ENCODE assay signal across 8 cellular contexts in genomic region chr1:25641931-25642611, GRCh38. TPM values are rescaled to one million over a fixed set of nuclear protein-coding genes. Genes with fewer than 3 reads are reported as not detected.
A peak's percentile ranks its signal among the peaks of the same experiment; 100 is the strongest.
DNase-seq lines count a peak whose midpoint lies in the region; ATAC-seq and TF ChIP-seq lines count a peak whose summit lies in the region.

No MANE protein-coding gene starts in this region.

- H3K4me2 ChIP-seq in mesenchymal stem cell (ENCODE audit: low read length, poor library complexity, severe bottlenecking) (no peak overlapping the region), GM23338 (no peak overlapping the region)

- no peak overlapping the region for H3K4ac ChIP-seq in mesenchymal stem cell (ENCODE audit: low read depth in 1 of 2, low read length in 2 of 2)

- H3K4me3 ChIP-seq in mesenchymal stem cell (ENCODE audit: insufficient read depth in 1 of 2, low read depth in 1 of 2, low read length in 2 of 2) (peak overlapping the region in 1 of 2 experiments; percentile 44), GM23338 (no peak overlapping the region)

- H3K27me3 Mint-ChIP-seq in GM23338 (ENCODE audit: insufficient read depth, low read depth, poor library complexity): peaks cover 1% of the 10 kb centered on the region

- peaks cover 3% of the 10 kb centered on the region; the same call in 2 of the 3 replicates for H3K9me3 Mint-ChIP-seq in GM23338

- H3K27ac ChIP-seq in mesenchymal stem cell (ENCODE audit: low read length, poor library complexity, severe bottlenecking) (no peak overlapping the region), GM23338 (ENCODE audit: low read depth) (no peak overlapping the region)

- no peaks in the 10 kb centered on the region for H3K79me2 ChIP-seq in GM23338 (replicated peaks; ENCODE audit: insufficient read depth)

- H3K27me3 ChIP-seq in mesenchymal stem cell (ENCODE audit: control insufficient read depth in 1 of 2, insufficient read depth in 1 of 2, low read length in 2 of 2): peaks cover 0 to 58% of the 10 kb centered on the region in 2 experiments
- H3K27me3 ChIP-seq in GM23338 (ENCODE audit: insufficient read depth): 0 out of 2 replicates have a peak, but pooled peaks cover 4% of the 10 kb centered on the region

- no peaks in the 10 kb centered on the region for H3F3A ChIP-seq in GM23338 (replicated peaks; ENCODE audit: low read depth)

- DNase-seq in AG08395 (ENCODE audit: low spot score): peak; percentile 80
- peak; percentile 12 for DNase-seq in brain pericyte (ENCODE audit: low read depth, low spot score)
- peak; percentile 36 for DNase-seq in mesenchymal stem cell
- DNase-seq in NCI-H1048 (lab: John Stamatoyannopoulos, UW): no peak
- DNase-seq in GM23338 (ENCODE audit: low spot score): no peak
- DNase-seq in HPDE6-E6E7 (ENCODE audit: extremely low spot score): no peak

- no peak overlapping the region for H3K14ac ChIP-seq in mesenchymal stem cell (ENCODE audit: low read length in 2 of 2)

- peak overlapping the region; percentile 18 for H3K9ac ChIP-seq in mesenchymal stem cell (ENCODE audit: low read length)

- H2BK15ac ChIP-seq in mesenchymal stem cell (ENCODE audit: low read depth, poor library complexity, severe bottlenecking): no peak overlapping the region

- no peak overlapping the region for H3K4me3 Mint-ChIP-seq in GM23338

- WGBS in mesenchymal stem cell: 75% methylated on average over 8 of the region's 8 CpGs

- H4K8ac ChIP-seq in mesenchymal stem cell (ENCODE audit: low read length): no peak overlapping the region

- no peak overlapping the region for H2AFZ ChIP-seq in mesenchymal stem cell (ENCODE audit: low read depth, low read length)
- H2AFZ ChIP-seq in GM23338: no peak overlapping the region

- H3K23ac ChIP-seq in mesenchymal stem cell (ENCODE audit: low read length in 2 of 2): no peak overlapping the region

- H3K79me1 ChIP-seq in mesenchymal stem cell (replicated peaks; ENCODE audit: low read length, poor library complexity, severe bottlenecking): no peaks in the 10 kb centered on the region

- H2BK120ac ChIP-seq in mesenchymal stem cell (ENCODE audit: low read depth, low read length): no peak overlapping the region

- no peak overlapping the region for H2BK12ac ChIP-seq in mesenchymal stem cell (ENCODE audit: low read length in 2 of 2)

- no peaks in the 10 kb centered on the region for H3K9me2 ChIP-seq in GM23338 (ENCODE audit: insufficient read depth)

- no peak for TF ChIP-seq CTCF in GM23338 (conservative IDR thresholded peaks at IDR 0.05; ENCODE audit: low read depth in 2 of 2)

- H2AK5ac ChIP-seq in mesenchymal stem cell (ENCODE audit: low read length, severe bottlenecking): no peak overlapping the region

- H2BK5ac ChIP-seq in mesenchymal stem cell (ENCODE audit: low read depth, low read length, poor library complexity, severe bottlenecking): no peak overlapping the region

- H3K4me1 ChIP-seq in mesenchymal stem cell (ENCODE audit: control insufficient read depth, insufficient read depth, low read depth, low read length) (no peaks in the 10 kb centered on the region), GM23338 (ENCODE audit: insufficient read depth) (peaks cover 10% of the 10 kb centered on the region; the same call in 1 of the 2 replicates)

- H3K18ac ChIP-seq in mesenchymal stem cell (ENCODE audit: low read depth in 1 of 2, low read length in 2 of 2): no peak overlapping the region

- ATAC-seq in HG02981 (IDR thresholded peaks at IDR 0.05; ENCODE audit: unreplicated experiment) (peak; percentile 22), GM19455 (IDR thresholded peaks at IDR 0.05; ENCODE audit: unreplicated experiment) (no peak), GM23338 (no peak; the same call in 2 of the 3 replicates)

- no peaks in the 10 kb centered on the region for H3K9me3 ChIP-seq in mesenchymal stem cell (ENCODE audit: control insufficient read depth, low read length)

- peaks cover 2% of the 10 kb centered on the region; the same call in 1 of the 3 replicates for H3K36me3 Mint-ChIP-seq in GM23338 (ENCODE audit: low read depth)

- H4K20me1 ChIP-seq in GM23338 (replicated peaks; ENCODE audit: insufficient read depth): no peaks in the 10 kb centered on the region; the same call in 1 of the 2 replicates

- no peak overlapping the region for H3K27ac Mint-ChIP-seq in GM23338

- H4K91ac ChIP-seq in mesenchymal stem cell (ENCODE audit: low read length): no peak overlapping the region

- H3K4me1 Mint-ChIP-seq in GM23338: peaks cover 7% of the 10 kb centered on the region

- peaks cover 0 to 21% of the 10 kb centered on the region in 2 experiments for H3K36me3 ChIP-seq in mesenchymal stem cell (ENCODE audit: control insufficient read depth in 1 of 2, insufficient read depth in 2 of 2, low read depth in 1 of 2, low read length in 2 of 2)
- no peaks in the 10 kb centered on the region for H3K36me3 ChIP-seq in GM23338 (ENCODE audit: insufficient read depth)

TF ChIP-seq in GM23338, 12 proteins besides CTCF, POLR2A, EP300 and RAD21:
- TF ChIP-seq ZNF462 (CRISPR knock-in tag; IDR thresholded peaks at IDR 0.05) (no peak), CREB1 (CRISPR knock-in tag; IDR thresholded peaks at IDR 0.05; ENCODE audit: low read depth) (no peak), NANOG (IDR thresholded peaks at IDR 0.05; ENCODE audit: borderline replicate concordance) (no peak), EZH2phosphoT487 (IDR thresholded peaks at IDR 0.05; ENCODE audit: unreplicated experiment) (no peak)

RNA-seq across cellular contexts. Expression of gene MAN1C1, which starts 25.5 kb away (rescaled TPM):
- 11.2 TPM for polyA plus RNA-seq in mesenchymal stem cell (2013, experiment 1 of 2)
- polyA plus RNA-seq in mesenchymal stem cell (2013, experiment 2 of 2): 11.4 TPM
- total RNA-seq in GM23338 (2014; rRNA removed; shearing (Covaris generic)): 11.6 and 13.6 TPM in 2 replicates
- 5.4 and 5.9 TPM in 2 replicates for polyA plus RNA-seq in GM23338 (2016; fragmentation: Nextera tagmentation; extraction: Ambion mirVana)

Comparison
In these comparisons a context has a peak if more than half of its experiments do, and no peak if none do; other contexts are left out.
1. DNase-seq: peak in AG08395 (single experiment), brain pericyte (single experiment) and mesenchymal stem cell (single experiment); none in NCI-H1048 (single experiment), GM23338 (single experiment) and HPDE6-E6E7 (single experiment).